ENCODE assay signal across 9 cellular contexts in genomic region chr2:14903709-14904374, GRCh38.
DNase-seq lines count a peak whose midpoint lies in the region; ATAC-seq and TF ChIP-seq lines count a peak whose summit lies in the region.
"Had no signal": no experiment of that assay in that cellular context is flagged by ENCODE, and none has a peak within 500 bp of the region (broad histone marks: within the 10 kb centered on the region; RNA-seq: fewer than 3 reads in every experiment).

No MANE protein-coding gene starts in this region.

- no peaks in the 10 kb centered on the region for H3K36me3 ChIP-seq in CD4-positive, alpha-beta memory T cell (ENCODE audit: insufficient read depth, low read length)
- H3K36me3 ChIP-seq in gastrocnemius medialis = no peaks in the 10 kb centered on the region

- peaks cover 0 to 4% (median under 1%) of the 10 kb centered on the region in 4 donors for H3K4me1 Mint-ChIP-seq in CD4-positive, alpha-beta memory T cell
- no peaks in the 10 kb centered on the region for H3K4me1 Mint-ChIP-seq in activated CD4-positive, alpha-beta memory T cell treated with anti-CD3 and anti-CD28 coated beads, Interleukin-2, amount 10 ng/mL, durations not matched to agents 7 days and 5 days

- H3K27me3 Mint-ChIP-seq in CD4-positive, alpha-beta memory T cell = no peaks in the 10 kb centered on the region
- H3K27me3 Mint-ChIP-seq in activated CD4-positive, alpha-beta memory T cell treated with anti-CD3 and anti-CD28 coated beads, Interleukin-2, amount 10 ng/mL, durations not matched to agents 7 days and 5 days = no peaks in the 10 kb centered on the region

- TF ChIP-seq POLR2A in gastrocnemius medialis (IDR thresholded peaks at IDR 0.05) = no peak

- DNase-seq in CD4-positive, alpha-beta memory T cell = peak in 4 of 5 donors; percentile 3 to 19 (median 8)
- peak; percentile 30 for DNase-seq in NCI-H1048 (lab: John Stamatoyannopoulos, UW)
- DNase-seq in activated CD4-positive, alpha-beta memory T cell treated with anti-CD3 and anti-CD28 coated beads, Interleukin-2, amount 10 ng/mL, durations not matched to agents 7 days and 5 days = peak; percentile 66
- DNase-seq in foreskin keratinocyte = no peak
- DNase-seq in stimulated activated CD4-positive, alpha-beta T cell treated with anti-CD3 and anti-CD28 coated beads, TNF-alpha, amount 100 ng/mL, for 48 hours (ENCODE audit: low read depth in 3 of 3) = peak; percentile 9 to 43 (median 27)
- no peak for DNase-seq in gastrocnemius medialis

- no peaks in the 10 kb centered on the region for H3K36me3 Mint-ChIP-seq in CD4-positive, alpha-beta memory T cell
- no peaks in the 10 kb centered on the region for H3K36me3 Mint-ChIP-seq in activated CD4-positive, alpha-beta memory T cell treated with anti-CD3 and anti-CD28 coated beads, Interleukin-2, amount 10 ng/mL, durations not matched to agents 7 days and 5 days (ENCODE audit: low read depth)

- CTCF ChIA-PET in CD4-positive, alpha-beta memory T cell (lab: Charles Lee; ENCODE audit: partially characterized antibody) = interaction anchor here (0.7 to 1.3 kb wide), 4 partner anchors 12 to 673 kb away, joined by 3 read pairs; no protein-coding TSS in a partner anchor
- CTCF ChIA-PET in activated CD4-positive, alpha-beta memory T cell treated with anti-CD3 and anti-CD28 coated beads, Interleukin-2, amount 10 ng/mL, durations not matched to agents 7 days and 5 days (lab: Charles Lee) = interaction anchor here (0.6 to 3.7 kb wide), 8 partner anchors 11 to 677 kb away, joined by 3 to 19 read pairs (median 3); no protein-coding TSS in a partner anchor

- no peaks in the 10 kb centered on the region for H3K9me3 ChIP-seq in CD4-positive, alpha-beta memory T cell (ENCODE audit: control insufficient read depth in 1 of 2, low read length in 2 of 2)
- H3K9me3 ChIP-seq in gastrocnemius medialis = no peaks in the 10 kb centered on the region

- no peaks in the 10 kb centered on the region for H3K4me1 ChIP-seq in CD4-positive, alpha-beta memory T cell (ENCODE audit: insufficient read depth, low read length)
- no peaks in the 10 kb centered on the region for H3K4me1 ChIP-seq in foreskin keratinocyte
- no peaks in the 10 kb centered on the region for H3K4me1 ChIP-seq in gastrocnemius medialis

- in situ Hi-C loops in gastrocnemius medialis (cut with MboI; ENCODE audit: low sequenced_read_pairs in 4 of 4) = no loop called here

- peak; percentile 98 for ATAC-seq in GM18508 (IDR thresholded peaks at IDR 0.05; ENCODE audit: insufficient read depth, unreplicated experiment)
- peak; percentile 94 for ATAC-seq in HG02840 (IDR thresholded peaks at IDR 0.05; ENCODE audit: low FRiP score, unreplicated experiment)
- ATAC-seq in foreskin keratinocyte = peak; percentile 75
- ATAC-seq in gastrocnemius medialis = no peak

- no peak overlapping the region for H3K4me3 Mint-ChIP-seq in CD4-positive, alpha-beta memory T cell
- H3K4me3 Mint-ChIP-seq in activated CD4-positive, alpha-beta memory T cell treated with anti-CD3 and anti-CD28 coated beads, Interleukin-2, amount 10 ng/mL, durations not matched to agents 7 days and 5 days = no peak overlapping the region

- no peak overlapping the region for H3K4me3 ChIP-seq in CD4-positive, alpha-beta memory T cell (ENCODE audit: low read length in 2 of 2)
- no peak overlapping the region for H3K4me3 ChIP-seq in gastrocnemius medialis
- H3K4me3 ChIP-seq: skin epidermis had no signal

- intact Hi-C loops in CD4-positive, alpha-beta memory T cell (cut with micrococcal nuclease) = no loop called here
- intact Hi-C loops in gastrocnemius medialis (cut with DNase I; ENCODE audit: low total_unique reads) = no loop called here

- TF ChIP-seq CTCF in foreskin keratinocyte (conservative IDR thresholded peaks at IDR 0.05) = peak; percentile 82
- no peak for TF ChIP-seq CTCF in gastrocnemius medialis (IDR thresholded peaks at IDR 0.05 in 4 of 5, conservative IDR thresholded peaks at IDR 0.05 in 1 of 5)

- H3K27ac ChIP-seq in CD4-positive, alpha-beta memory T cell (ENCODE audit: low read depth, low read length) = no peak overlapping the region
- H3K27ac ChIP-seq in foreskin keratinocyte (no peak overlapping the region), gastrocnemius medialis (no peak overlapping the region)
- H3K27ac ChIP-seq: skin epidermis had no signal

- H3K9me3 Mint-ChIP-seq in CD4-positive, alpha-beta memory T cell = peaks cover 0 to 3% (median 0%) of the 10 kb centered on the region in 8 donors
- no peaks in the 10 kb centered on the region for H3K9me3 Mint-ChIP-seq in activated CD4-positive, alpha-beta memory T cell treated with anti-CD3 and anti-CD28 coated beads, Interleukin-2, amount 10 ng/mL, durations not matched to agents 7 days and 5 days

- H3K27ac Mint-ChIP-seq in CD4-positive, alpha-beta memory T cell = no peak overlapping the region
- no peak overlapping the region for H3K27ac Mint-ChIP-seq in activated CD4-positive, alpha-beta memory T cell treated with anti-CD3 and anti-CD28 coated beads, Interleukin-2, amount 10 ng/mL, durations not matched to agents 7 days and 5 days

- H3K27me3 ChIP-seq in CD4-positive, alpha-beta memory T cell (ENCODE audit: insufficient read depth, low read length) = no peaks in the 10 kb centered on the region
- no peaks in the 10 kb centered on the region for H3K27me3 ChIP-seq in foreskin keratinocyte
- H3K27me3 ChIP-seq in gastrocnemius medialis = no peaks in the 10 kb centered on the region

- POLR2A ChIA-PET in CD4-positive, alpha-beta memory T cell (lab: Charles Lee; ENCODE audit: partially characterized antibody) = no interaction called here
- POLR2A ChIA-PET in activated CD4-positive, alpha-beta memory T cell treated with anti-CD3 and anti-CD28 coated beads, Interleukin-2, amount 10 ng/mL, durations not matched to agents 7 days and 5 days (lab: Charles Lee) = no interaction called here

Comparison
In these comparisons a context has a peak if more than half of its experiments do, and no peak if none do; other contexts are left out.
1. DNase-seq: peak in CD4-positive, alpha-beta memory T cell (4 of 5), NCI-H1048 (single experiment), activated CD4-positive, alpha-beta memory T cell treated with anti-CD3 and anti-CD28 coated beads, Interleukin-2, amount 10 ng/mL, durations not matched to agents 7 days and 5 days (single experiment) and stimulated activated CD4-positive, alpha-beta T cell treated with anti-CD3 and anti-CD28 coated beads, TNF-alpha, amount 100 ng/mL, for 48 hours (3 of 3); none in foreskin keratinocyte (0 of 2) and gastrocnemius medialis (0 of 2).
2. ATAC-seq: peak in GM18508 (single experiment), HG02840 (single experiment) and foreskin keratinocyte (single experiment); none in gastrocnemius medialis (0 of 2).